ENCODE assay signal across 1 cellular context in the genomic region with DNA sequence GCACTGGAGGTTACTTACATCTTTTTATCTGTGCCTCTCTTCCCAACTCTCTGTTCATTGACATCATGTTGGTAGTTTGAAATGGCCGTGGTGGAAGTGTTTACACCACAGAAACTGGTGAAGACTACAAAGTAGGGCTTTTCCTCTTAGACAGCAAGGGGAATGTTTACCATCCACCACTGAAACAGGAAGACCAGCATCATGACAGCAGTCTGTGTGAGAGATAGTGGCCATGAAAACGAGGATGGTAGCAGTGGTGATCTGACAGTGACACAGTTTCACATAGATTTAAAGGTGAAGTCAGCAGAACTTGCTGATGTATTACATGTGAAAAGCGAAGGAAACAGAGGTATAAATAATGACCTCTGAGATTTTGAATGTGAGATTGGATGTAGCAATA.
TF ChIP-seq lines count a peak whose summit lies in the region.

No MANE protein-coding gene starts in this region.

TF ChIP-seq in K562, 482 proteins besides CTCF, POLR2A, EP300 and RAD21 (continued from another document and continues in another):
- TF ChIP-seq, protein P1, sequence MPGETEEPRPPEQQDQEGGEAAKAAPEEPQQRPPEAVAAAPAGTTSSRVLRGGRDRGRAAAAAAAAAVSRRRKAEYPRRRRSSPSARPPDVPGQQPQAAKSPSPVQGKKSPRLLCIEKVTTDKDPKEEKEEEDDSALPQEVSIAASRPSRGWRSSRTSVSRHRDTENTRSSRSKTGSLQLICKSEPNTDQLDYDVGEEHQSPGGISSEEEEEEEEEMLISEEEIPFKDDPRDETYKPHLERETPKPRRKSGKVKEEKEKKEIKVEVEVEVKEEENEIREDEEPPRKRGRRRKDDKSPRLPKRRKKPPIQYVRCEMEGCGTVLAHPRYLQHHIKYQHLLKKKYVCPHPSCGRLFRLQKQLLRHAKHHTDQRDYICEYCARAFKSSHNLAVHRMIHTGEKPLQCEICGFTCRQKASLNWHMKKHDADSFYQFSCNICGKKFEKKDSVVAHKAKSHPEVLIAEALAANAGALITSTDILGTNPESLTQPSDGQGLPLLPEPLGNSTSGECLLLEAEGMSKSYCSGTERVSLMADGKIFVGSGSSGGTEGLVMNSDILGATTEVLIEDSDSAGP (CRISPR knock-in tag; IDR thresholded peaks at IDR 0.05): no peak
- TF ChIP-seq BRD4 (IDR thresholded peaks at IDR 0.05) (no peak), ARID1B (IDR thresholded peaks at IDR 0.05) (peak; percentile 19; the same call in 1 of the 2 replicates), LCOR (CRISPR knock-in tag; IDR thresholded peaks at IDR 0.05) (no peak), NR2C2 (CRISPR knock-in tag; IDR thresholded peaks at IDR 0.05) (no peak), NR2C2 (tag; IDR thresholded peaks at IDR 0.05) (no peak), LARP7 (IDR thresholded peaks at IDR 0.05) (no peak), NFE2L1 (tag; IDR thresholded peaks at IDR 0.05; ENCODE audit: borderline replicate concordance, low read depth) (no peak), ZNF124 (CRISPR knock-in tag; IDR thresholded peaks at IDR 0.05) (no peak), GTF2F1 (IDR thresholded peaks at IDR 0.05; ENCODE audit: low read depth, low read length) (no peak), ARHGAP35 (IDR thresholded peaks at IDR 0.05; ENCODE audit: partially characterized antibody) (no peak), ZNF239 (CRISPR knock-in tag; IDR thresholded peaks at IDR 0.05) (no peak), ILF3 (IDR thresholded peaks at IDR 0.05; ENCODE audit: borderline replicate concordance) (no peak), HNRNPLL (IDR thresholded peaks at IDR 0.05; ENCODE audit: low read depth, low read length, poor library complexity, severe bottlenecking) (no peak), ATF7 (IDR thresholded peaks at IDR 0.05) (peak; percentile 47; the same call in 1 of the 2 replicates), SPI1 (IDR thresholded peaks at IDR 0.05; ENCODE audit: borderline replicate concordance, low read depth, low read length) (no peak), RNF2 (IDR thresholded peaks at IDR 0.05) (no peak), HDAC2 (IDR thresholded peaks at IDR 0.05) (no peak), ZBTB9 (CRISPR knock-in tag; IDR thresholded peaks at IDR 0.05) (no peak), SOX6 (IDR thresholded peaks at IDR 0.05) (0 out of 2 replicates have a peak, but pooled peaks have one; percentile 14), E2F6 (IDR thresholded peaks at IDR 0.05; ENCODE audit: borderline replicate concordance in 1 of 2, extremely low read depth in 1 of 2, insufficient read depth in 1 of 2, insufficient read length in 1 of 2, low read depth in 1 of 2, low read length in 1 of 2, poor library complexity in 1 of 2, severe bottlenecking in 1 of 2) (no peak), ESRRA (IDR thresholded peaks at IDR 0.05; ENCODE audit: borderline replicate concordance, low read depth) (no peak), NFYB (IDR thresholded peaks at IDR 0.05; ENCODE audit: extremely low read depth, insufficient read length) (no peak), SAP30 (IDR thresholded peaks at IDR 0.05; ENCODE audit: borderline replicate concordance, insufficient read depth, low read depth, low read length, poor library complexity, severe bottlenecking) (no peak), RCOR1 (IDR thresholded peaks at IDR 0.05; ENCODE audit: borderline replicate concordance in 1 of 2, low read depth in 2 of 2, low read length in 2 of 2) (0 out of 4 replicates have a peak, but pooled peaks of 1 of the 2 experiments have one; percentile 24), RAD51 (IDR thresholded peaks at IDR 0.05; ENCODE audit: borderline replicate concordance, low read depth) (no peak), ZNF551 (CRISPR knock-in tag; IDR thresholded peaks at IDR 0.05) (no peak), NR2C1 (IDR thresholded peaks at IDR 0.05) (no peak), NR2C1 (tag; IDR thresholded peaks at IDR 0.05) (no peak), ZNF57 (CRISPR knock-in tag; IDR thresholded peaks at IDR 0.05) (no peak), FOSL1 (tag; conservative IDR thresholded peaks at IDR 0.05) (0 out of 2 replicates have a peak, but pooled peaks have one; percentile 18), ZNF398 (CRISPR knock-in tag; IDR thresholded peaks at IDR 0.05) (no peak), TRIM24 (IDR thresholded peaks at IDR 0.05) (0 out of 4 replicates have a peak, but pooled peaks of 1 of the 2 experiments have one; percentile 24), NKRF (IDR thresholded peaks at IDR 0.05; ENCODE audit: borderline replicate concordance) (no peak), MCM5 (IDR thresholded peaks at IDR 0.05; ENCODE audit: low read depth) (no peak), ZNF717 (CRISPR knock-in tag; IDR thresholded peaks at IDR 0.05) (no peak), ZNF740 (CRISPR knock-in tag; IDR thresholded peaks at IDR 0.05) (no peak), ZNF740 (tag; IDR thresholded peaks at IDR 0.05) (no peak)
- TF ChIP-seq, protein P2, sequence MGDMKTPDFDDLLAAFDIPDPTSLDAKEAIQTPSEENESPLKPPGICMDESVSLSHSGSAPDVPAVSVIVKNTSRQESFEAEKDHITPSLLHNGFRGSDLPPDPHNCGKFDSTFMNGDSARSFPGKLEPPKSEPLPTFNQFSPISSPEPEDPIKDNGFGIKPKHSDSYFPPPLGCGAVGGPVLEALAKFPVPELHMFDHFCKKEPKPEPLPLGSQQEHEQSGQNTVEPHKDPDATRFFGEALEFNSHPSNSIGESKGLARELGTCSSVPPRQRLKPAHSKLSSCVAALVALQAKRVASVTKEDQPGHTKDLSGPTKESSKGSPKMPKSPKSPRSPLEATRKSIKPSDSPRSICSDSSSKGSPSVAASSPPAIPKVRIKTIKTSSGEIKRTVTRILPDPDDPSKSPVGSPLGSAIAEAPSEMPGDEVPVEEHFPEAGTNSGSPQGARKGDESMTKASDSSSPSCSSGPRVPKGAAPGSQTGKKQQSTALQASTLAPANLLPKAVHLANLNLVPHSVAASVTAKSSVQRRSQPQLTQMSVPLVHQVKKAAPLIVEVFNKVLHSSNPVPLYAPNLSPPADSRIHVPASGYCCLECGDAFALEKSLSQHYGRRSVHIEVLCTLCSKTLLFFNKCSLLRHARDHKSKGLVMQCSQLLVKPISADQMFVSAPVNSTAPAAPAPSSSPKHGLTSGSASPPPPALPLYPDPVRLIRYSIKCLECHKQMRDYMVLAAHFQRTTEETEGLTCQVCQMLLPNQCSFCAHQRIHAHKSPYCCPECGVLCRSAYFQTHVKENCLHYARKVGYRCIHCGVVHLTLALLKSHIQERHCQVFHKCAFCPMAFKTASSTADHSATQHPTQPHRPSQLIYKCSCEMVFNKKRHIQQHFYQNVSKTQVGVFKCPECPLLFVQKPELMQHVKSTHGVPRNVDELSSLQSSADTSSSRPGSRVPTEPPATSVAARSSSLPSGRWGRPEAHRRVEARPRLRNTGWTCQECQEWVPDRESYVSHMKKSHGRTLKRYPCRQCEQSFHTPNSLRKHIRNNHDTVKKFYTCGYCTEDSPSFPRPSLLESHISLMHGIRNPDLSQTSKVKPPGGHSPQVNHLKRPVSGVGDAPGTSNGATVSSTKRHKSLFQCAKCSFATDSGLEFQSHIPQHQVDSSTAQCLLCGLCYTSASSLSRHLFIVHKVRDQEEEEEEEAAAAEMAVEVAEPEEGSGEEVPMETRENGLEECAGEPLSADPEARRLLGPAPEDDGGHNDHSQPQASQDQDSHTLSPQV (IDR thresholded peaks at IDR 0.05): 0 out of 2 replicates have a peak, but pooled peaks have one; percentile 64
- TF ChIP-seq, protein P3, sequence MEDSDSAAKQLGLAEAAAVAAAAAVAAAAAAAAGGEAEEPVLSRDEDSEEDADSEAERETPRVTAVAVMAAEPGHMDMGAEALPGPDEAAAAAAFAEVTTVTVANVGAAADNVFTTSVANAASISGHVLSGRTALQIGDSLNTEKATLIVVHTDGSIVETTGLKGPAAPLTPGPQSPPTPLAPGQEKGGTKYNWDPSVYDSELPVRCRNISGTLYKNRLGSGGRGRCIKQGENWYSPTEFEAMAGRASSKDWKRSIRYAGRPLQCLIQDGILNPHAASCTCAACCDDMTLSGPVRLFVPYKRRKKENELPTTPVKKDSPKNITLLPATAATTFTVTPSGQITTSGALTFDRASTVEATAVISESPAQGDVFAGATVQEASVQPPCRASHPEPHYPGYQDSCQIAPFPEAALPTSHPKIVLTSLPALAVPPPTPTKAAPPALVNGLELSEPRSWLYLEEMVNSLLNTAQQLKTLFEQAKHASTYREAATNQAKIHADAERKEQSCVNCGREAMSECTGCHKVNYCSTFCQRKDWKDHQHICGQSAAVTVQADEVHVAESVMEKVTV (CRISPR knock-in tag; IDR thresholded peaks at IDR 0.05): no peak
- TF ChIP-seq, protein P4, sequence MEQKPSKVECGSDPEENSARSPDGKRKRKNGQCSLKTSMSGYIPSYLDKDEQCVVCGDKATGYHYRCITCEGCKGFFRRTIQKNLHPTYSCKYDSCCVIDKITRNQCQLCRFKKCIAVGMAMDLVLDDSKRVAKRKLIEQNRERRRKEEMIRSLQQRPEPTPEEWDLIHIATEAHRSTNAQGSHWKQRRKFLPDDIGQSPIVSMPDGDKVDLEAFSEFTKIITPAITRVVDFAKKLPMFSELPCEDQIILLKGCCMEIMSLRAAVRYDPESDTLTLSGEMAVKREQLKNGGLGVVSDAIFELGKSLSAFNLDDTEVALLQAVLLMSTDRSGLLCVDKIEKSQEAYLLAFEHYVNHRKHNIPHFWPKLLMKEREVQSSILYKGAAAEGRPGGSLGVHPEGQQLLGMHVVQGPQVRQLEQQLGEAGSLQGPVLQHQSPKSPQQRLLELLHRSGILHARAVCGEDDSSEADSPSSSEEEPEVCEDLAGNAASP (IDR thresholded peaks at IDR 0.05): no peak
- TF ChIP-seq, protein P5, sequence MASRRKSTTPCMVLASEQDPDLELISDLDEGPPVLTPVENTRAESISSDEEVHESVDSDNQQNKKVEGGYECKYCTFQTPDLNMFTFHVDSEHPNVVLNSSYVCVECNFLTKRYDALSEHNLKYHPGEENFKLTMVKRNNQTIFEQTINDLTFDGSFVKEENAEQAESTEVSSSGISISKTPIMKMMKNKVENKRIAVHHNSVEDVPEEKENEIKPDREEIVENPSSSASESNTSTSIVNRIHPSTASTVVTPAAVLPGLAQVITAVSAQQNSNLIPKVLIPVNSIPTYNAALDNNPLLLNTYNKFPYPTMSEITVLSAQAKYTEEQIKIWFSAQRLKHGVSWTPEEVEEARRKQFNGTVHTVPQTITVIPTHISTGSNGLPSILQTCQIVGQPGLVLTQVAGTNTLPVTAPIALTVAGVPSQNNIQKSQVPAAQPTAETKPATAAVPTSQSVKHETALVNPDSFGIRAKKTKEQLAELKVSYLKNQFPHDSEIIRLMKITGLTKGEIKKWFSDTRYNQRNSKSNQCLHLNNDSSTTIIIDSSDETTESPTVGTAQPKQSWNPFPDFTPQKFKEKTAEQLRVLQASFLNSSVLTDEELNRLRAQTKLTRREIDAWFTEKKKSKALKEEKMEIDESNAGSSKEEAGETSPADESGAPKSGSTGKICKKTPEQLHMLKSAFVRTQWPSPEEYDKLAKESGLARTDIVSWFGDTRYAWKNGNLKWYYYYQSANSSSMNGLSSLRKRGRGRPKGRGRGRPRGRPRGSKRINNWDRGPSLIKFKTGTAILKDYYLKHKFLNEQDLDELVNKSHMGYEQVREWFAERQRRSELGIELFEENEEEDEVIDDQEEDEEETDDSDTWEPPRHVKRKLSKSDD (conservative IDR thresholded peaks at IDR 0.05; ENCODE audit: low read length): no peak
